In genomic region chr3:196645091-196645490, GRCh38 we compare ENCODE assay signal across 18 cellular contexts. TPM values are rescaled to one million over a fixed set of nuclear protein-coding genes. Genes with fewer than 3 reads are reported as not detected.
A peak's percentile ranks its signal among the peaks of the same experiment; 100 is the strongest.
DNase-seq lines count a peak whose midpoint lies in the region; ATAC-seq, FAIRE-seq and TF ChIP-seq lines count a peak whose summit lies in the region.
"Had no signal": no experiment of that assay in that cellular context is flagged by ENCODE, and none has a peak within 500 bp of the region (broad histone marks: within the 10 kb centered on the region; RNA-seq: fewer than 3 reads in every experiment).

No MANE protein-coding gene starts in this region.

- ATAC-seq in CD8-positive, alpha-beta T cell = no peak
- ATAC-seq in activated CD8-positive, alpha-beta T cell treated with anti-CD3 and anti-CD28 coated beads, Interleukin-2, amount 10 ng/mL, durations not matched to agents 7 days and 5 days = peak; percentile 4

- no peak overlapping the region for H3K4ac ChIP-seq in neuronal stem cell (ENCODE audit: low read length)

- H2BK120ac ChIP-seq in neuronal stem cell (ENCODE audit: low read depth, low read length) = no peak overlapping the region

- no peak overlapping the region for H3K23ac ChIP-seq in neuronal stem cell (ENCODE audit: low read depth, low read length, poor library complexity)

- peaks cover 39% of the 10 kb centered on the region for H3K4me1 ChIP-seq in CD8-positive, alpha-beta T cell (ENCODE audit: insufficient read depth, low read length)
- peaks cover 0 to 13% of the 10 kb centered on the region in 2 donors for H3K4me1 ChIP-seq in neuronal stem cell (ENCODE audit: control insufficient read depth in 2 of 2, insufficient read depth in 1 of 2, low read depth in 1 of 2, low read length in 2 of 2)
- no peaks in the 10 kb centered on the region for H3K4me1 ChIP-seq in SJCRH30

- H3K9ac ChIP-seq in neuronal stem cell (ENCODE audit: low read depth, low read length, poor library complexity) = no peak overlapping the region

- intact Hi-C loops in CD8-positive, alpha-beta T cell (cut with DNase I, micrococcal nuclease) = no loop called here

- no peak overlapping the region for H3K14ac ChIP-seq in neuronal stem cell (ENCODE audit: low read length)

- no peaks in the 10 kb centered on the region for H3K9me3 ChIP-seq in CD8-positive, alpha-beta T cell (ENCODE audit: low read length)
- peaks cover 0 to 2% of the 10 kb centered on the region in 2 donors for H3K9me3 ChIP-seq in neuronal stem cell (replicated peaks in 1 of 2; ENCODE audit: control insufficient read depth in 2 of 2, insufficient read depth in 1 of 2, low read depth in 1 of 2, low read length in 2 of 2)
- H3K9me3 ChIP-seq in SJCRH30 (replicated peaks) = no peaks in the 10 kb centered on the region

- no peak overlapping the region for H2BK12ac ChIP-seq in neuronal stem cell (ENCODE audit: low read length)

- peaks cover 3% of the 10 kb centered on the region for H3K79me1 ChIP-seq in neuronal stem cell (ENCODE audit: low read depth, low read length)

- no peaks in the 10 kb centered on the region for H3K27me3 ChIP-seq in CD8-positive, alpha-beta T cell (ENCODE audit: insufficient read depth, low read length)
- peaks cover 0 to 7% (median 0%) of the 10 kb centered on the region in 3 experiments for H3K27me3 ChIP-seq in neuronal stem cell (ENCODE audit: control insufficient read depth in 3 of 3, insufficient read depth in 3 of 3, low read depth in 1 of 3, low read length in 3 of 3)
- H3K27me3 ChIP-seq in SJCRH30 = peaks cover 3% of the 10 kb centered on the region; the same call in 1 of the 2 replicates

- CTCF ChIA-PET in CD8-positive, alpha-beta T cell (lab: Charles Lee) = interaction anchor here (1.1 to 1.5 kb wide), 3 partner anchors 33 to 39 kb away, joined by 3 to 8 read pairs (median 5); no protein-coding TSS in a partner anchor
- CTCF ChIA-PET in activated CD8-positive, alpha-beta T cell treated with anti-CD3 and anti-CD28 coated beads, Interleukin-2, amount 10 ng/mL, durations not matched to agents 7 days and 5 days (lab: Charles Lee) = interaction anchor here (0.9 to 10.0 kb wide), 5 partner anchors 13 to 40 kb away, joined by 3 to 107 read pairs (median 6); no protein-coding TSS in a partner anchor

- H3K9me3 Mint-ChIP-seq in T-helper 1 cell treated with Interleukin-12 subunit alpha and Interleukin-12 subunit beta and Interleukin-4 antibody, amounts not matched to agents 30 μg/mL and 1 μg/mL, for 36 hours = no peaks in the 10 kb centered on the region
- no peaks in the 10 kb centered on the region for H3K9me3 Mint-ChIP-seq in CD8-positive, alpha-beta T cell
- no peaks in the 10 kb centered on the region for H3K9me3 Mint-ChIP-seq in activated CD8-positive, alpha-beta T cell treated with anti-CD3 and anti-CD28 coated beads, Interleukin-2, amount 10 ng/mL, durations not matched to agents 7 days and 5 days (ENCODE audit: insufficient read depth)
- H3K9me3 Mint-ChIP-seq: endodermal cell, neural crest cell, type B pancreatic cell had no signal

- TF ChIP-seq CTCF in CD8-positive, alpha-beta T cell (IDR thresholded peaks at IDR 0.05) = no peak
- no peak for TF ChIP-seq CTCF in D721Med (IDR thresholded peaks at IDR 0.05; ENCODE audit: insufficient read depth, missing control alignments)

- H3K4me2 ChIP-seq in neuronal stem cell (ENCODE audit: insufficient read depth, low read length, poor library complexity, severe bottlenecking) = no peak overlapping the region

- no peak overlapping the region for H4K8ac ChIP-seq in neuronal stem cell (ENCODE audit: low read depth, low read length)

- peak overlapping the region; percentile 5 for H2AK5ac ChIP-seq in neuronal stem cell (ENCODE audit: low read depth, low read length)

- H2BK15ac ChIP-seq in neuronal stem cell (ENCODE audit: low read length) = no peak overlapping the region

- no peak overlapping the region for H3K27ac ChIP-seq in CD8-positive, alpha-beta T cell (ENCODE audit: low read depth, low read length)
- H3K27ac ChIP-seq in neuronal stem cell (replicated peaks; ENCODE audit: low read length) (no peak overlapping the region), SJCRH30 (no peak overlapping the region)

- H2BK5ac ChIP-seq in neuronal stem cell (ENCODE audit: low read length) = no peak overlapping the region

- no peaks in the 10 kb centered on the region for H3K36me3 ChIP-seq in CD8-positive, alpha-beta T cell (ENCODE audit: insufficient read depth, low read length)
- no peaks in the 10 kb centered on the region for H3K36me3 ChIP-seq in neuronal stem cell (replicated peaks in 1 of 2; ENCODE audit: control insufficient read depth in 2 of 2, insufficient read depth in 2 of 2, low read length in 2 of 2)
- H3K36me3 ChIP-seq in SJCRH30 = no peaks in the 10 kb centered on the region

- no peak overlapping the region for H3K4me3 Mint-ChIP-seq in T-helper 1 cell treated with Interleukin-12 subunit alpha and Interleukin-12 subunit beta and Interleukin-4 antibody, amounts not matched to agents 30 μg/mL and 1 μg/mL, for 36 hours
- H3K4me3 Mint-ChIP-seq in CD8-positive, alpha-beta T cell = no peak overlapping the region
- H3K4me3 Mint-ChIP-seq in activated CD8-positive, alpha-beta T cell treated with anti-CD3 and anti-CD28 coated beads, Interleukin-2, amount 10 ng/mL, durations not matched to agents 7 days and 5 days = no peak overlapping the region
- H3K4me3 Mint-ChIP-seq: endodermal cell, neural crest cell, type B pancreatic cell had no signal

- no peak overlapping the region for H3K4me3 ChIP-seq in CD8-positive, alpha-beta T cell (ENCODE audit: low read depth, low read length)
- H3K4me3 ChIP-seq in neuronal stem cell (ENCODE audit: low read length in 2 of 2) = no peak overlapping the region
- H3K4me3 ChIP-seq in SJCRH30 = no peak overlapping the region

- H3K4me1 Mint-ChIP-seq in T-helper 1 cell treated with Interleukin-12 subunit alpha and Interleukin-12 subunit beta and Interleukin-4 antibody, amounts not matched to agents 30 μg/mL and 1 μg/mL, for 36 hours (ENCODE audit: low read depth) = peaks cover 54% of the 10 kb centered on the region
- H3K4me1 Mint-ChIP-seq in CD8-positive, alpha-beta T cell (ENCODE audit: low read depth) = peaks cover 61% of the 10 kb centered on the region
- peaks cover 79% of the 10 kb centered on the region for H3K4me1 Mint-ChIP-seq in activated CD8-positive, alpha-beta T cell treated with anti-CD3 and anti-CD28 coated beads, Interleukin-2, amount 10 ng/mL, durations not matched to agents 7 days and 5 days (ENCODE audit: low read depth)

- peaks cover 27% of the 10 kb centered on the region for H3K36me3 Mint-ChIP-seq in T-helper 1 cell treated with Interleukin-12 subunit alpha and Interleukin-12 subunit beta and Interleukin-4 antibody, amounts not matched to agents 30 μg/mL and 1 μg/mL, for 36 hours (ENCODE audit: low read depth)
- H3K36me3 Mint-ChIP-seq in CD8-positive, alpha-beta T cell = peaks cover 19% of the 10 kb centered on the region
- peaks cover 66% of the 10 kb centered on the region for H3K36me3 Mint-ChIP-seq in activated CD8-positive, alpha-beta T cell treated with anti-CD3 and anti-CD28 coated beads, Interleukin-2, amount 10 ng/mL, durations not matched to agents 7 days and 5 days (ENCODE audit: low read depth)
- H3K36me3 Mint-ChIP-seq: type B pancreatic cell had no signal

- no peak overlapping the region for H2AFZ ChIP-seq in neuronal stem cell (ENCODE audit: low read length)

- no peaks in the 10 kb centered on the region for H3K27me3 Mint-ChIP-seq in T-helper 1 cell treated with Interleukin-12 subunit alpha and Interleukin-12 subunit beta and Interleukin-4 antibody, amounts not matched to agents 30 μg/mL and 1 μg/mL, for 36 hours (ENCODE audit: low read depth)
- H3K27me3 Mint-ChIP-seq in CD8-positive, alpha-beta T cell (ENCODE audit: low read depth) = no peaks in the 10 kb centered on the region
- no peaks in the 10 kb centered on the region for H3K27me3 Mint-ChIP-seq in activated CD8-positive, alpha-beta T cell treated with anti-CD3 and anti-CD28 coated beads, Interleukin-2, amount 10 ng/mL, durations not matched to agents 7 days and 5 days (ENCODE audit: low read depth)

- POLR2A ChIA-PET in CD8-positive, alpha-beta T cell (lab: Charles Lee) = no interaction called here
- POLR2A ChIA-PET in activated CD8-positive, alpha-beta T cell treated with anti-CD3 and anti-CD28 coated beads, Interleukin-2, amount 10 ng/mL, durations not matched to agents 7 days and 5 days (lab: Charles Lee) = interaction anchor here (0.6 to 1.1 kb wide), 3 partner anchors 13 to 36 kb away, joined by 3 to 4 read pairs (median 4); no protein-coding TSS in a partner anchor

- no peak overlapping the region for H3K18ac ChIP-seq in neuronal stem cell (ENCODE audit: low read length)

- no CpG with 5 or more reads among the region's 4 CpGs for WGBS in neuronal stem cell (ENCODE audit: extremely low coverage in 2 of 2, insufficient read length in 2 of 2, insufficient replicate concordance in 1 of 2), 2 donors

- H3K27ac Mint-ChIP-seq in T-helper 1 cell treated with Interleukin-12 subunit alpha and Interleukin-12 subunit beta and Interleukin-4 antibody, amounts not matched to agents 30 μg/mL and 1 μg/mL, for 36 hours = peak overlapping the region; percentile 41
- peak overlapping the region; percentile 38 for H3K27ac Mint-ChIP-seq in CD8-positive, alpha-beta T cell
- H3K27ac Mint-ChIP-seq in activated CD8-positive, alpha-beta T cell treated with anti-CD3 and anti-CD28 coated beads, Interleukin-2, amount 10 ng/mL, durations not matched to agents 7 days and 5 days = peak overlapping the region; percentile 9
- H3K27ac Mint-ChIP-seq: endodermal cell, type B pancreatic cell had no signal

- FAIRE-seq in D721Med (lab: Jason Lieb, UNC) = no peak
- FAIRE-seq: A204.1 had no signal

- H4K91ac ChIP-seq in neuronal stem cell (ENCODE audit: low read depth, low read length, poor library complexity) = no peak overlapping the region

- DNase-seq in T-helper 1 cell = no peak
- no peak for DNase-seq in CD8-positive, alpha-beta T cell
- DNase-seq in activated CD8-positive, alpha-beta T cell treated with anti-CD3 and anti-CD28 coated beads, Interleukin-2, amount 10 ng/mL, durations not matched to agents 7 days and 5 days = no peak
- DNase-seq in neuronal stem cell (ENCODE audit: low spot score) = no peak
- no peak for DNase-seq in SJCRH30
- no peak for DNase-seq in GM19238 (ENCODE audit: insufficient read length, low spot score)
- DNase-seq in D721Med (ENCODE audit: insufficient read length, low spot score) = no peak
- DNase-seq: activated CD4-positive, alpha-beta T cell treated with anti-CD3 and anti-CD28 coated beads for 1 hour; activated T-cell treated with anti-CD3 and anti-CD28 coated beads, Interleukin-2, amount 50 U/mL, for 1 hour; cerebellar nuclear complex; endodermal cell; hypothalamus; NCI-H226; stimulated activated naive CD4-positive, alpha-beta T cell treated with Interleukin-2 at 50 U/mL for 16 hours had no signal

RNA-seq across cellular contexts. Expression of gene NRROS, which starts 5.6 kb away (rescaled TPM):
- 1 to 10 TPM; 4.6 to 5.7 TPM for total RNA-seq in CD8-positive, alpha-beta T cell
- total RNA-seq in activated CD8-positive, alpha-beta T cell treated with anti-CD3 and anti-CD28 coated beads, Interleukin-2, amount 10 ng/mL, durations not matched to agents 7 days and 5 days = 10 to 100 TPM; 37.5 to 39.9 TPM
- 2.1 TPM for polyA plus RNA-seq in neuronal stem cell (2013, experiment 1 of 2)
- polyA plus RNA-seq in neuronal stem cell (2013, experiment 2 of 2) = 2.0 TPM
- not detected in 2 replicates for total RNA-seq in SJCRH30 (2014; rRNA removed; shearing (Covaris generic))

Comparison
In these comparisons a context has a peak if more than half of its experiments do, and no peak if none do; other contexts are left out.
1. RNA of gene NRROS, which starts 5.6 kb away (total RNA-seq): 37.5 to 39.9 TPM in activated CD8-positive, alpha-beta T cell treated with anti-CD3 and anti-CD28 coated beads, Interleukin-2, amount 10 ng/mL, durations not matched to agents 7 days and 5 days; 4.6 to 5.7 TPM in CD8-positive, alpha-beta T cell and not detected in SJCRH30; every median in the first group is over 4 times any median in the second.
2. Peak in every context shown above with its lines, with median percentiles within 50 percentile points of each other: H3K27ac Mint-ChIP-seq.